ENCODE assay signal across 22 cellular contexts in genomic region chrX:110558406-110558805, GRCh38.
DNase-seq lines count a peak whose midpoint lies in the region; ATAC-seq, FAIRE-seq and TF ChIP-seq lines count a peak whose summit lies in the region.
"Had no signal": no experiment of that assay in that cellular context is flagged by ENCODE, and none has a peak within 500 bp of the region (broad histone marks: within the 10 kb centered on the region; RNA-seq: fewer than 3 reads in every experiment).

No MANE protein-coding gene starts in this region.

- intact Hi-C loops in kidney (cut with DNase I): no loop called here
- intact Hi-C loops in posterior vena cava (cut with DNase I): no loop called here

- DNase-seq in kidney (peak; percentile 61), posterior vena cava (ENCODE audit: low spot score) (peak; percentile 66), C1 segment of cervical spinal cord (lab: John Stamatoyannopoulos, UW) (no peak)
- no peak for DNase-seq in activated CD8-positive, alpha-beta T cell treated with anti-CD3 and anti-CD28 coated beads, Interleukin-2, amount 10 ng/mL, durations not matched to agents 7 days and 5 days
- DNase-seq: 8988T; AML-193; Caco-2; Calu3; CD4-positive, CD25-positive, alpha-beta regulatory T cell; CD8-positive, alpha-beta memory T cell; DMS79 treated with DMSO at 0.1 percent for 48 hours; GF-D8 had no signal

- H3K27ac Mint-ChIP-seq in activated CD8-positive, alpha-beta T cell treated with anti-CD3 and anti-CD28 coated beads, Interleukin-2, amount 10 ng/mL, durations not matched to agents 7 days and 5 days: no peak overlapping the region
- H3K27ac Mint-ChIP-seq: B cell; CD14-positive monocyte; CD4-positive, alpha-beta memory T cell; CD4-positive, CD25-positive, alpha-beta regulatory T cell; CD8-positive, alpha-beta memory T cell had no signal

- CTCF ChIA-PET in activated CD8-positive, alpha-beta T cell treated with anti-CD3 and anti-CD28 coated beads, Interleukin-2, amount 10 ng/mL, durations not matched to agents 7 days and 5 days (lab: Charles Lee): no interaction called here

- TF ChIP-seq CTCF in kidney (IDR thresholded peaks at IDR 0.05; ENCODE audit: borderline replicate concordance, extremely low read depth, insufficient read depth): no peak

- no peaks in the 10 kb centered on the region for H3K27me3 Mint-ChIP-seq in activated CD8-positive, alpha-beta T cell treated with anti-CD3 and anti-CD28 coated beads, Interleukin-2, amount 10 ng/mL, durations not matched to agents 7 days and 5 days (ENCODE audit: low read depth)
- H3K27me3 Mint-ChIP-seq: B cell; CD4-positive, alpha-beta memory T cell; CD4-positive, CD25-positive, alpha-beta regulatory T cell had no signal

- ATAC-seq in activated CD8-positive, alpha-beta T cell treated with anti-CD3 and anti-CD28 coated beads, Interleukin-2, amount 10 ng/mL, durations not matched to agents 7 days and 5 days: no peak
- no peak for ATAC-seq in HG02642 (IDR thresholded peaks at IDR 0.05; ENCODE audit: poor library complexity, unreplicated experiment)

- no peaks in the 10 kb centered on the region for H3K36me3 ChIP-seq in kidney (ENCODE audit: control insufficient read depth in 1 of 2, insufficient read depth in 2 of 2, low read length in 2 of 2)
- H3K36me3 ChIP-seq: BLaER1 treated with 17β-estradiol and CSF1 and Interleukin-3, amounts not matched to agents 10 nM and 100 nM had no signal

- H3K9ac ChIP-seq in kidney (ENCODE audit: low read length in 2 of 2): no peak overlapping the region
- H3K9ac ChIP-seq: BLaER1 treated with 17β-estradiol and CSF1 and Interleukin-3, amounts not matched to agents 10 nM and 100 nM had no signal

- POLR2A ChIA-PET in activated CD8-positive, alpha-beta T cell treated with anti-CD3 and anti-CD28 coated beads, Interleukin-2, amount 10 ng/mL, durations not matched to agents 7 days and 5 days (lab: Charles Lee): no interaction called here

- H3K4me3 ChIP-seq in kidney (ENCODE audit: low read length in 2 of 2): no peak overlapping the region
- H3K4me3 ChIP-seq: BLaER1 treated with 17β-estradiol and CSF1 and Interleukin-3, amounts not matched to agents 10 nM and 100 nM had no signal

- no peaks in the 10 kb centered on the region for H3K9me3 ChIP-seq in kidney (ENCODE audit: control insufficient read depth in 1 of 2, low read length in 2 of 2)
- H3K9me3 ChIP-seq: Caco-2 had no signal

- H3K27ac ChIP-seq in kidney (ENCODE audit: low read depth in 2 of 2, low read length in 2 of 2): no peak overlapping the region
- H3K27ac ChIP-seq: BLaER1 treated with 17β-estradiol and CSF1 and Interleukin-3, amounts not matched to agents 10 nM and 100 nM had no signal

- H3K36me3 Mint-ChIP-seq in activated CD8-positive, alpha-beta T cell treated with anti-CD3 and anti-CD28 coated beads, Interleukin-2, amount 10 ng/mL, durations not matched to agents 7 days and 5 days (ENCODE audit: low read depth): no peaks in the 10 kb centered on the region
- H3K36me3 Mint-ChIP-seq: CD14-positive monocyte; CD4-positive, CD25-positive, alpha-beta regulatory T cell had no signal

- H3K9me3 Mint-ChIP-seq in activated CD8-positive, alpha-beta T cell treated with anti-CD3 and anti-CD28 coated beads, Interleukin-2, amount 10 ng/mL, durations not matched to agents 7 days and 5 days (ENCODE audit: insufficient read depth): no peaks in the 10 kb centered on the region

- H3K4me1 Mint-ChIP-seq in activated CD8-positive, alpha-beta T cell treated with anti-CD3 and anti-CD28 coated beads, Interleukin-2, amount 10 ng/mL, durations not matched to agents 7 days and 5 days (ENCODE audit: low read depth): no peaks in the 10 kb centered on the region
- H3K4me1 Mint-ChIP-seq: B cell; CD14-positive monocyte; CD4-positive, alpha-beta memory T cell; CD4-positive, CD25-positive, alpha-beta regulatory T cell; CD8-positive, alpha-beta memory T cell had no signal

- H3K4me3 Mint-ChIP-seq in activated CD8-positive, alpha-beta T cell treated with anti-CD3 and anti-CD28 coated beads, Interleukin-2, amount 10 ng/mL, durations not matched to agents 7 days and 5 days: no peak overlapping the region
- H3K4me3 Mint-ChIP-seq: B cell; CD14-positive monocyte; CD4-positive, alpha-beta memory T cell; CD4-positive, CD25-positive, alpha-beta regulatory T cell; CD8-positive, alpha-beta memory T cell had no signal

- FAIRE-seq in kidney (lab: Jason Lieb, UNC): no peak
- FAIRE-seq: A204.1, D721Med, G401.6, GM12891, GM19239 had no signal

- H3K4me1 ChIP-seq in kidney (ENCODE audit: control insufficient read depth in 1 of 2, insufficient read depth in 1 of 2, low read depth in 1 of 2, low read length in 2 of 2): no peaks in the 10 kb centered on the region
- H3K4me1 ChIP-seq: Caco-2 had no signal

Comparison
In these comparisons a context has a peak if more than half of its experiments do, and no peak if none do; other contexts are left out.
1. DNase-seq: peak in kidney (single experiment) and posterior vena cava (single experiment); none in activated CD8-positive, alpha-beta T cell treated with anti-CD3 and anti-CD28 coated beads, Interleukin-2, amount 10 ng/mL, durations not matched to agents 7 days and 5 days (single experiment) and C1 segment of cervical spinal cord (0 of 14).